Comparison of ENCODE assay signal across 21 cellular contexts in genomic region chr21:45838636-45839035, GRCh38.
A peak's percentile ranks its signal among the peaks of the same experiment; 100 is the strongest.
DNase-seq lines count a peak whose midpoint lies in the region; ATAC-seq and TF ChIP-seq lines count a peak whose summit lies in the region.
"Had no signal": no experiment of that assay in that cellular context is flagged by ENCODE, and none has a peak within 500 bp of the region (broad histone marks: within the 10 kb centered on the region; RNA-seq: fewer than 3 reads in every experiment).

No MANE protein-coding gene starts in this region.

- DNase-seq in GM23338 (ENCODE audit: low spot score) (no peak), SK-N-MC (ENCODE audit: low read depth, low spot score) (peak; percentile 16), choroid plexus epithelial cell (ENCODE audit: low read depth) (peak; percentile 69), osteocyte (ENCODE audit: extremely low spot score, unreplicated experiment) (no peak), occipital lobe (lab: John Stamatoyannopoulos, UW) (no peak), DMS114 treated with DMSO at 0.1 percent for 48 hours (lab: John Stamatoyannopoulos, UW; ENCODE audit: unreplicated experiment) (no peak)
- no peak for DNase-seq in stimulated activated naive CD8-positive, alpha-beta T cell treated with anti-CD3 and anti-CD28 coated beads, Interleukin-15, Interleukin-2, amounts not matched to agents 100 U/mL and 50 U/mL, for 24 hours
- DNase-seq: ACHN; AML-193; DMS79; H7; MM.1S; NCI-H1092 treated with DMSO at 0.1 percent for 48 hours; NCI-H2081; NCI-H2171 treated with DMSO at 0.1 percent for 48 hours; NCI-H446; NCI-H69; NK-92 treated with Interleukin-12 subunit alpha and Interleukin-12 subunit beta, amount 100 ng/mL, for 24 hours; SHP77 had no signal

- H3K27ac Mint-ChIP-seq in GM23338 (no peak overlapping the region), osteocyte (ENCODE audit: unreplicated experiment) (peak overlapping the region; percentile 48)

- peak overlapping the region; percentile 35; the same call in 1 of the 2 replicates for H3K4me2 ChIP-seq in GM23338

- no peaks in the 10 kb centered on the region for H4K20me1 ChIP-seq in GM23338 (replicated peaks; ENCODE audit: insufficient read depth)

- H3K36me3 Mint-ChIP-seq in GM23338 (ENCODE audit: low read depth) = peaks cover 27% of the 10 kb centered on the region
- H3K36me3 Mint-ChIP-seq in osteocyte (ENCODE audit: unreplicated experiment) = peaks cover 5% of the 10 kb centered on the region

- H3K36me3 ChIP-seq in GM23338 (ENCODE audit: insufficient read depth) = 0 out of 2 replicates have a peak, but pooled peaks cover 6% of the 10 kb centered on the region
- H3K36me3 ChIP-seq in SK-N-MC (ENCODE audit: insufficient read depth, low read length) = no peaks in the 10 kb centered on the region; the same call in 1 of the 2 replicates

- no peaks in the 10 kb centered on the region for H3K27me3 ChIP-seq in GM23338 (ENCODE audit: insufficient read depth)

- H3K9ac ChIP-seq in SK-N-MC (ENCODE audit: insufficient read length) = no peak overlapping the region

- no peaks in the 10 kb centered on the region for H3K9me3 ChIP-seq in SK-N-MC (ENCODE audit: low read depth, low read length)

- ATAC-seq in GM23338 = no peak
- no peak for ATAC-seq in stimulated activated naive CD8-positive, alpha-beta T cell treated with anti-CD3 and anti-CD28 coated beads, Interleukin-15, Interleukin-2, amounts not matched to agents 100 U/mL and 50 U/mL, for 24 hours
- ATAC-seq: SK-N-SH treated with all-trans-retinoic acid at 6 μM for 48 hours had no signal

- TF ChIP-seq CTCF in GM23338 (conservative IDR thresholded peaks at IDR 0.05; ENCODE audit: low read depth in 2 of 2) = no peak
- no peak for TF ChIP-seq CTCF in choroid plexus epithelial cell (conservative IDR thresholded peaks at IDR 0.05; ENCODE audit: low read depth, low read length)
- no peak for TF ChIP-seq CTCF in osteocyte (IDR thresholded peaks at IDR 0.05)

- H3K27me3 Mint-ChIP-seq in GM23338 (ENCODE audit: insufficient read depth, low read depth, poor library complexity) = peaks cover 1% of the 10 kb centered on the region
- no peaks in the 10 kb centered on the region for H3K27me3 Mint-ChIP-seq in osteocyte (ENCODE audit: unreplicated experiment)

- no peaks in the 10 kb centered on the region for H3K79me2 ChIP-seq in GM23338 (replicated peaks; ENCODE audit: insufficient read depth)

- H3K4me1 Mint-ChIP-seq in GM23338 = peaks cover 24% of the 10 kb centered on the region
- H3K4me1 Mint-ChIP-seq in osteocyte (ENCODE audit: unreplicated experiment) = peaks cover 41% of the 10 kb centered on the region

- H3K9me2 ChIP-seq in GM23338 (ENCODE audit: insufficient read depth) = no peaks in the 10 kb centered on the region

- H3K4me1 ChIP-seq in GM23338 (ENCODE audit: insufficient read depth) = no peaks in the 10 kb centered on the region

- H3K4me3 ChIP-seq in GM23338 (no peak overlapping the region), SK-N-MC (0 out of 2 replicates have a peak overlapping the region, but pooled peaks have one; percentile 16), choroid plexus epithelial cell (ENCODE audit: low read depth, low read length) (no peak overlapping the region)

- no peak overlapping the region for H2AFZ ChIP-seq in GM23338

- no peak overlapping the region; the same call in 2 of the 3 replicates for H3K4me3 Mint-ChIP-seq in GM23338
- H3K4me3 Mint-ChIP-seq in osteocyte (ENCODE audit: unreplicated experiment) = no peak overlapping the region

- peaks cover 33% of the 10 kb centered on the region for H3K9me3 Mint-ChIP-seq in GM23338
- H3K9me3 Mint-ChIP-seq in osteocyte (ENCODE audit: unreplicated experiment) = peaks cover 7% of the 10 kb centered on the region

- H3F3A ChIP-seq in GM23338 (replicated peaks; ENCODE audit: low read depth) = no peaks in the 10 kb centered on the region

- H3K27ac ChIP-seq in GM23338 (ENCODE audit: low read depth) (no peak overlapping the region), SK-N-MC (peak overlapping the region; percentile 86)
- H3K27ac ChIP-seq: C4-2B had no signal

TF ChIP-seq in GM23338, 12 proteins besides CTCF, POLR2A, EP300 and RAD21 (continues in another document):
- no peak for TF ChIP-seq ZNF331 (CRISPR knock-in tag; IDR thresholded peaks at IDR 0.05; ENCODE audit: low read depth)
- TF ChIP-seq CREB1 (CRISPR knock-in tag; IDR thresholded peaks at IDR 0.05; ENCODE audit: low read depth) = no peak
- no peak for TF ChIP-seq POLR2AphosphoS5 (IDR thresholded peaks at IDR 0.05; ENCODE audit: low read depth)
- TF ChIP-seq ZNF114 (CRISPR knock-in tag; IDR thresholded peaks at IDR 0.05) = no peak
- no peak for TF ChIP-seq NANOG (IDR thresholded peaks at IDR 0.05; ENCODE audit: borderline replicate concordance)
- TF ChIP-seq, protein P1, sequence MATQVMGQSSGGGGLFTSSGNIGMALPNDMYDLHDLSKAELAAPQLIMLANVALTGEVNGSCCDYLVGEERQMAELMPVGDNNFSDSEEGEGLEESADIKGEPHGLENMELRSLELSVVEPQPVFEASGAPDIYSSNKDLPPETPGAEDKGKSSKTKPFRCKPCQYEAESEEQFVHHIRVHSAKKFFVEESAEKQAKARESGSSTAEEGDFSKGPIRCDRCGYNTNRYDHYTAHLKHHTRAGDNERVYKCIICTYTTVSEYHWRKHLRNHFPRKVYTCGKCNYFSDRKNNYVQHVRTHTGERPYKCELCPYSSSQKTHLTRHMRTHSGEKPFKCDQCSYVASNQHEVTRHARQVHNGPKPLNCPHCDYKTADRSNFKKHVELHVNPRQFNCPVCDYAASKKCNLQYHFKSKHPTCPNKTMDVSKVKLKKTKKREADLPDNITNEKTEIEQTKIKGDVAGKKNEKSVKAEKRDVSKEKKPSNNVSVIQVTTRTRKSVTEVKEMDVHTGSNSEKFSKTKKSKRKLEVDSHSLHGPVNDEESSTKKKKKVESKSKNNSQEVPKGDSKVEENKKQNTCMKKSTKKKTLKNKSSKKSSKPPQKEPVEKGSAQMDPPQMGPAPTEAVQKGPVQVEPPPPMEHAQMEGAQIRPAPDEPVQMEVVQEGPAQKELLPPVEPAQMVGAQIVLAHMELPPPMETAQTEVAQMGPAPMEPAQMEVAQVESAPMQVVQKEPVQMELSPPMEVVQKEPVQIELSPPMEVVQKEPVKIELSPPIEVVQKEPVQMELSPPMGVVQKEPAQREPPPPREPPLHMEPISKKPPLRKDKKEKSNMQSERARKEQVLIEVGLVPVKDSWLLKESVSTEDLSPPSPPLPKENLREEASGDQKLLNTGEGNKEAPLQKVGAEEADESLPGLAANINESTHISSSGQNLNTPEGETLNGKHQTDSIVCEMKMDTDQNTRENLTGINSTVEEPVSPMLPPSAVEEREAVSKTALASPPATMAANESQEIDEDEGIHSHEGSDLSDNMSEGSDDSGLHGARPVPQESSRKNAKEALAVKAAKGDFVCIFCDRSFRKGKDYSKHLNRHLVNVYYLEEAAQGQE (IDR thresholded peaks at IDR 0.05; ENCODE audit: unreplicated experiment) = no peak
- no peak for TF ChIP-seq STAT1 (IDR thresholded peaks at IDR 0.05; ENCODE audit: unreplicated experiment)
- TF ChIP-seq JUNB (IDR thresholded peaks at IDR 0.05; ENCODE audit: unreplicated experiment) = no peak
- no peak for TF ChIP-seq ETS1 (IDR thresholded peaks at IDR 0.05)
- no peak for TF ChIP-seq EZH2 (IDR thresholded peaks at IDR 0.05; ENCODE audit: low read depth, unreplicated experiment)

Comparison
In these comparisons a context has a peak if more than half of its experiments do, and no peak if none do; other contexts are left out.
1. DNase-seq: peak in SK-N-MC (single experiment) and choroid plexus epithelial cell (single experiment); none in GM23338 (single experiment), osteocyte (single experiment), occipital lobe (single experiment), stimulated activated naive CD8-positive, alpha-beta T cell treated with anti-CD3 and anti-CD28 coated beads, Interleukin-15, Interleukin-2, amounts not matched to agents 100 U/mL and 50 U/mL, for 24 hours (single experiment) and DMS114 treated with DMSO at 0.1 percent for 48 hours (single experiment).